ENCODE assay signal across 4 cellular contexts in genomic region chr15:73431329-73431728, GRCh38. TPM values are rescaled to one million over a fixed set of nuclear protein-coding genes. Genes with fewer than 3 reads are reported as not detected.
"Had no signal": no experiment of that assay in that cellular context is flagged by ENCODE, and none has a peak within 500 bp of the region (broad histone marks: within the 10 kb centered on the region; RNA-seq: fewer than 3 reads in every experiment).

No MANE protein-coding gene starts in this region.

RNA-seq across cellular contexts. Expression of gene REC114, which starts 11.6 kb away (rescaled TPM):
- total RNA-seq: LHCN-M2, M059J, MCF 10A, NCI-H460 had no signal
